In genomic region chr12:68169213-68169889, GRCh38 we compare ENCODE assay signal across 20 cellular contexts. TPM values are rescaled to one million over a fixed set of nuclear protein-coding genes. Genes with fewer than 3 reads are reported as not detected.
DNase-seq lines count a peak whose midpoint lies in the region; ATAC-seq lines count a peak whose summit lies in the region.
"Had no signal": no experiment of that assay in that cellular context is flagged by ENCODE, and none has a peak within 500 bp of the region (broad histone marks: within the 10 kb centered on the region; RNA-seq: fewer than 3 reads in every experiment).

No MANE protein-coding gene starts in this region.

- ATAC-seq in activated naive CD8-positive, alpha-beta T cell treated with anti-CD3 and anti-CD28 coated beads, Interleukin-2, amount 50 U/mL, for 24 hours = peak; percentile 49
- ATAC-seq: GM23338 had no signal

- H3K4me3 Mint-ChIP-seq in activated naive CD4-positive, alpha-beta T cell treated with anti-CD3 and anti-CD28 coated beads for 36 hours = no peak overlapping the region
- H3K4me3 Mint-ChIP-seq in activated T-helper 1 cell treated with anti-CD3 and anti-CD28 coated beads, Interleukin-12 subunit alpha, Interleukin-12 subunit beta, Interleukin-2, Interleukin-4 antibody, amounts not matched to agents 30 ng/mL and 10 ng/mL and 1 ng/mL, durations not matched to agents 14 hours and 24 hours and 36 hours = no peak overlapping the region
- no peak overlapping the region for H3K4me3 Mint-ChIP-seq in activated naive CD8-positive, alpha-beta T cell treated with anti-CD3 and anti-CD28 coated beads, Interleukin-2, amount 50 U/mL, for 24 hours
- H3K4me3 Mint-ChIP-seq: CD4-positive, CD25-positive, alpha-beta regulatory T cell; CD8-positive, alpha-beta memory T cell; GM23338 had no signal

- peak overlapping the region; percentile 82 for H3K27ac Mint-ChIP-seq in activated naive CD4-positive, alpha-beta T cell treated with anti-CD3 and anti-CD28 coated beads for 36 hours
- H3K27ac Mint-ChIP-seq in activated T-helper 1 cell treated with anti-CD3 and anti-CD28 coated beads, Interleukin-12 subunit alpha, Interleukin-12 subunit beta, Interleukin-2, Interleukin-4 antibody, amounts not matched to agents 30 ng/mL and 10 ng/mL and 1 ng/mL, durations not matched to agents 14 hours and 24 hours and 36 hours = peak overlapping the region; percentile 49
- H3K27ac Mint-ChIP-seq in activated naive CD8-positive, alpha-beta T cell treated with anti-CD3 and anti-CD28 coated beads, Interleukin-2, amount 50 U/mL, for 24 hours = peak overlapping the region; percentile 12
- H3K27ac Mint-ChIP-seq: CD4-positive, CD25-positive, alpha-beta regulatory T cell; CD8-positive, alpha-beta memory T cell; GM23338 had no signal

- H3K4me1 Mint-ChIP-seq in activated naive CD4-positive, alpha-beta T cell treated with anti-CD3 and anti-CD28 coated beads for 36 hours (ENCODE audit: low read depth) = peaks cover 39% of the 10 kb centered on the region
- H3K4me1 Mint-ChIP-seq in activated T-helper 1 cell treated with anti-CD3 and anti-CD28 coated beads, Interleukin-12 subunit alpha, Interleukin-12 subunit beta, Interleukin-2, Interleukin-4 antibody, amounts not matched to agents 30 ng/mL and 10 ng/mL and 1 ng/mL, durations not matched to agents 14 hours and 24 hours and 36 hours (ENCODE audit: low read depth) = peaks cover 65% of the 10 kb centered on the region
- peaks cover 35% of the 10 kb centered on the region for H3K4me1 Mint-ChIP-seq in activated naive CD8-positive, alpha-beta T cell treated with anti-CD3 and anti-CD28 coated beads, Interleukin-2, amount 50 U/mL, for 24 hours
- H3K4me1 Mint-ChIP-seq: GM23338 had no signal

- CTCF ChIA-PET in activated naive CD4-positive, alpha-beta T cell treated with anti-CD3 and anti-CD28 coated beads for 36 hours (lab: Charles Lee) = interaction anchor here (0.8 to 1.5 kb wide), 3 partner anchors 12 to 130 kb away, joined by 3 to 12 read pairs (median 4); no protein-coding TSS in a partner anchor

- intact Hi-C loops in activated naive CD4-positive, alpha-beta T cell treated with anti-CD3 and anti-CD28 coated beads for 36 hours (cut with micrococcal nuclease) = no loop called here
- intact Hi-C loops in activated T-helper 1 cell treated with anti-CD3 and anti-CD28 coated beads, Interleukin-12 subunit alpha, Interleukin-12 subunit beta, Interleukin-2, Interleukin-4 antibody, amounts not matched to agents 30 ng/mL and 10 ng/mL and 1 ng/mL, durations not matched to agents 14 hours and 24 hours and 36 hours (cut with micrococcal nuclease) = no loop called here

- no peaks in the 10 kb centered on the region for H3K27me3 Mint-ChIP-seq in activated naive CD4-positive, alpha-beta T cell treated with anti-CD3 and anti-CD28 coated beads for 36 hours (ENCODE audit: low read depth)
- no peaks in the 10 kb centered on the region for H3K27me3 Mint-ChIP-seq in activated T-helper 1 cell treated with anti-CD3 and anti-CD28 coated beads, Interleukin-12 subunit alpha, Interleukin-12 subunit beta, Interleukin-2, Interleukin-4 antibody, amounts not matched to agents 30 ng/mL and 10 ng/mL and 1 ng/mL, durations not matched to agents 14 hours and 24 hours and 36 hours (ENCODE audit: insufficient read depth)
- H3K27me3 Mint-ChIP-seq in activated naive CD8-positive, alpha-beta T cell treated with anti-CD3 and anti-CD28 coated beads, Interleukin-2, amount 50 U/mL, for 24 hours = no peaks in the 10 kb centered on the region
- H3K27me3 Mint-ChIP-seq: CD8-positive, alpha-beta memory T cell had no signal

- no peaks in the 10 kb centered on the region for H3K36me3 Mint-ChIP-seq in activated naive CD4-positive, alpha-beta T cell treated with anti-CD3 and anti-CD28 coated beads for 36 hours (ENCODE audit: low read depth)
- H3K36me3 Mint-ChIP-seq in activated T-helper 1 cell treated with anti-CD3 and anti-CD28 coated beads, Interleukin-12 subunit alpha, Interleukin-12 subunit beta, Interleukin-2, Interleukin-4 antibody, amounts not matched to agents 30 ng/mL and 10 ng/mL and 1 ng/mL, durations not matched to agents 14 hours and 24 hours and 36 hours (ENCODE audit: low read depth) = peaks cover 4% of the 10 kb centered on the region
- no peaks in the 10 kb centered on the region for H3K36me3 Mint-ChIP-seq in activated naive CD8-positive, alpha-beta T cell treated with anti-CD3 and anti-CD28 coated beads, Interleukin-2, amount 50 U/mL, for 24 hours (ENCODE audit: low read depth)
- H3K36me3 Mint-ChIP-seq: CD4-positive, CD25-positive, alpha-beta regulatory T cell had no signal

- peak; percentile 28 for DNase-seq in activated naive CD4-positive, alpha-beta T cell treated with anti-CD3 and anti-CD28 coated beads for 36 hours
- no peak for DNase-seq in activated naive CD4-positive, alpha-beta T cell (lab: John Stamatoyannopoulos, UW)
- no peak for DNase-seq in activated T-helper 1 cell treated with anti-CD3 and anti-CD28 coated beads, Interleukin-12 subunit alpha, Interleukin-12 subunit beta, Interleukin-2, Interleukin-4 antibody, amounts not matched to agents 30 ng/mL and 10 ng/mL and 1 ng/mL, durations not matched to agents 14 hours and 24 hours and 36 hours (ENCODE audit: low spot score)
- no peak for DNase-seq in activated naive CD8-positive, alpha-beta T cell treated with anti-CD3 and anti-CD28 coated beads, Interleukin-2, amount 50 U/mL, for 24 hours
- DNase-seq in dermis blood vessel endothelial cell = no peak
- DNase-seq in AML-193 (lab: John Stamatoyannopoulos, UW) = no peak
- DNase-seq: BE2C; C1 segment of cervical spinal cord; CD4-positive, CD25-positive, alpha-beta regulatory T cell; CD8-positive, alpha-beta memory T cell; COR-L47; DMS 273 treated with DMSO at 0.1 percent for 48 hours; DMS53; DND-41; EL; HCEC 1CT had no signal

- no peaks in the 10 kb centered on the region for H3K9me3 Mint-ChIP-seq in activated naive CD4-positive, alpha-beta T cell treated with anti-CD3 and anti-CD28 coated beads for 36 hours
- H3K9me3 Mint-ChIP-seq in activated T-helper 1 cell treated with anti-CD3 and anti-CD28 coated beads, Interleukin-12 subunit alpha, Interleukin-12 subunit beta, Interleukin-2, Interleukin-4 antibody, amounts not matched to agents 30 ng/mL and 10 ng/mL and 1 ng/mL, durations not matched to agents 14 hours and 24 hours and 36 hours = peaks cover 7% of the 10 kb centered on the region
- H3K9me3 Mint-ChIP-seq in activated naive CD8-positive, alpha-beta T cell treated with anti-CD3 and anti-CD28 coated beads, Interleukin-2, amount 50 U/mL, for 24 hours = no peaks in the 10 kb centered on the region
- H3K9me3 Mint-ChIP-seq: CD4-positive, CD25-positive, alpha-beta regulatory T cell; CD8-positive, alpha-beta memory T cell; GM23338 had no signal

RNA-seq across cellular contexts. Expression of gene IFNG, which starts 9.8 kb away (rescaled TPM):
- 10 to 100 TPM; 48.8 to 49.1 TPM for total RNA-seq in activated naive CD4-positive, alpha-beta T cell treated with anti-CD3 and anti-CD28 coated beads for 36 hours
- total RNA-seq in activated T-helper 1 cell treated with anti-CD3 and anti-CD28 coated beads, Interleukin-12 subunit alpha, Interleukin-12 subunit beta, Interleukin-2, Interleukin-4 antibody, amounts not matched to agents 30 ng/mL and 10 ng/mL and 1 ng/mL, durations not matched to agents 14 hours and 24 hours and 36 hours = 2,121 and 2,175 TPM in 2 replicates
- total RNA-seq in dermis blood vessel endothelial cell = not detected in 2 replicates
- total RNA-seq: A172, G401, GM23338, HT1080 had no signal

RNA-seq across cellular contexts. Expression of gene IL26, which starts 56.3 kb away (rescaled TPM):
- under 1 TPM; 0.33 to 0.42 TPM for total RNA-seq in activated naive CD4-positive, alpha-beta T cell treated with anti-CD3 and anti-CD28 coated beads for 36 hours
- 6.9 and 8.1 TPM in 2 replicates for total RNA-seq in activated T-helper 1 cell treated with anti-CD3 and anti-CD28 coated beads, Interleukin-12 subunit alpha, Interleukin-12 subunit beta, Interleukin-2, Interleukin-4 antibody, amounts not matched to agents 30 ng/mL and 10 ng/mL and 1 ng/mL, durations not matched to agents 14 hours and 24 hours and 36 hours
- not detected in 2 replicates for total RNA-seq in dermis blood vessel endothelial cell
- total RNA-seq: A172; CD4-positive, CD25-positive, alpha-beta regulatory T cell; G401; GM23338; HT1080 had no signal

Comparison
In these comparisons a context has a peak if more than half of its experiments do, and no peak if none do; other contexts are left out.
1. H3K27ac Mint-ChIP-seq: peak in every context shown above with its lines; median percentile 82 in activated naive CD4-positive, alpha-beta T cell treated with anti-CD3 and anti-CD28 coated beads for 36 hours; 49 in activated T-helper 1 cell treated with anti-CD3 and anti-CD28 coated beads, Interleukin-12 subunit alpha, Interleukin-12 subunit beta, Interleukin-2, Interleukin-4 antibody, amounts not matched to agents 30 ng/mL and 10 ng/mL and 1 ng/mL, durations not matched to agents 14 hours and 24 hours and 36 hours; 12 in activated naive CD8-positive, alpha-beta T cell treated with anti-CD3 and anti-CD28 coated beads, Interleukin-2, amount 50 U/mL, for 24 hours.
2. RNA of gene IFNG, which starts 9.8 kb away (total RNA-seq): 2,121 to 2,175 TPM in activated T-helper 1 cell treated with anti-CD3 and anti-CD28 coated beads, Interleukin-12 subunit alpha, Interleukin-12 subunit beta, Interleukin-2, Interleukin-4 antibody, amounts not matched to agents 30 ng/mL and 10 ng/mL and 1 ng/mL, durations not matched to agents 14 hours and 24 hours and 36 hours and 48.8 to 49.1 TPM in activated naive CD4-positive, alpha-beta T cell treated with anti-CD3 and anti-CD28 coated beads for 36 hours; not detected in dermis blood vessel endothelial cell; every median in the first group is over 10 times any median in the second.